Comparison of ENCODE assay signal across 9 cellular contexts in genomic region chr7:16419859-16420258, GRCh38. TPM values are rescaled to one million over a fixed set of nuclear protein-coding genes. Genes with fewer than 3 reads are reported as not detected.
A peak's percentile ranks its signal among the peaks of the same experiment; 100 is the strongest.
DNase-seq lines count a peak whose midpoint lies in the region; ATAC-seq and TF ChIP-seq lines count a peak whose summit lies in the region.
"Had no signal": no experiment of that assay in that cellular context is flagged by ENCODE, and none has a peak within 500 bp of the region (broad histone marks: within the 10 kb centered on the region; RNA-seq: fewer than 3 reads in every experiment).

No MANE protein-coding gene starts in this region.

- H3K4me1 ChIP-seq in HCT116 (ENCODE audit: control insufficient read depth in 1 of 2, insufficient read depth in 2 of 2, low read length in 2 of 2): peaks cover 11 to 23% of the 10 kb centered on the region in 2 experiments
- peaks cover 15% of the 10 kb centered on the region in 2 donors for H3K4me1 ChIP-seq in gastrocnemius medialis

- H3K36me3 Mint-ChIP-seq in T-cell: no peaks in the 10 kb centered on the region

- BruUV-seq in HCT116 (replicated peaks; lab: Mats Ljungman, UMichigan): TSS peak; percentile 69

- peak overlapping the region; percentile 25 to 90 for H3K27ac Mint-ChIP-seq in T-cell

- no peaks in the 10 kb centered on the region for H3K27me3 ChIP-seq in HCT116 (ENCODE audit: insufficient read depth, low read length)
- H3K27me3 ChIP-seq in gastrocnemius medialis: no peaks in the 10 kb centered on the region

- in situ Hi-C loops in gastrocnemius medialis (cut with MboI; ENCODE audit: low sequenced_read_pairs in 4 of 4): loop anchor here in 1 of 4 donors (25.0 kb wide), 1 partner anchor 492 kb away; no protein-coding TSS in a partner anchor

- H3K9me3 ChIP-seq in HCT116 (ENCODE audit: control insufficient read depth in 1 of 2, insufficient read depth in 1 of 2, low read depth in 1 of 2, low read length in 2 of 2): no peaks in the 10 kb centered on the region
- no peaks in the 10 kb centered on the region for H3K9me3 ChIP-seq in gastrocnemius medialis

- H3K36me3 ChIP-seq in HCT116 (ENCODE audit: control insufficient read depth in 1 of 2, insufficient read depth in 2 of 2, low read length in 2 of 2) (no peaks in the 10 kb centered on the region), gastrocnemius medialis (no peaks in the 10 kb centered on the region)

- H2AFZ ChIP-seq in HCT116 (ENCODE audit: low read depth, low read length, poor library complexity, severe bottlenecking): no peak overlapping the region

- no peak for DNase-seq in HCT116 (ENCODE audit: low read depth, low spot score)
- DNase-seq in T-cell: no peak
- no peak for DNase-seq in fibroblast of mammary gland (ENCODE audit: low read depth)
- no peak for DNase-seq in gastrocnemius medialis
- DNase-seq in GF-D8 (lab: John Stamatoyannopoulos, UW): no peak
- DNase-seq in GM10248 (ENCODE audit: extremely low spot score): no peak
- DNase-seq in HEK293T (ENCODE audit: extremely low spot score): no peak

- no peaks in the 10 kb centered on the region for H4K20me1 ChIP-seq in HCT116 (ENCODE audit: insufficient read depth)

- H3K9me3 Mint-ChIP-seq in T-cell: no peaks in the 10 kb centered on the region

- ATAC-seq in HCT116: no peak
- no peak for ATAC-seq in T-cell (replicated peaks in 1 of 4)
- no peak for ATAC-seq in gastrocnemius medialis
- no peak for ATAC-seq in GM18517 (IDR thresholded peaks at IDR 0.05; ENCODE audit: unreplicated experiment)

- H3K4me2 ChIP-seq in HCT116 (ENCODE audit: low read length): peak overlapping the region; percentile 69

- H3K9ac ChIP-seq in HCT116 (ENCODE audit: low read length): peak overlapping the region; percentile 64

- peaks cover 13 to 25% (median 16%) of the 10 kb centered on the region in 3 donors for H3K4me1 Mint-ChIP-seq in T-cell

- H3K9me2 ChIP-seq in HCT116 (ENCODE audit: insufficient read depth): no peaks in the 10 kb centered on the region

- H3K27ac ChIP-seq in HCT116 (ENCODE audit: low read depth, low read length): peak overlapping the region; percentile 90
- H3K27ac ChIP-seq in gastrocnemius medialis: peak overlapping the region; percentile 91 to 93 (median 92)

- TF ChIP-seq RAD21 in HCT116 (IDR thresholded peaks at IDR 0.05; ENCODE audit: low read depth): no peak

- CTCF ChIA-PET in HCT116 (lab: Charles Lee): interaction anchor here (1.4 kb wide), 1 partner anchor 12 kb away, joined by 3 read pairs; no protein-coding TSS in a partner anchor
- CTCF ChIA-PET in T-cell (lab: Charles Lee): interaction anchor here (1.0 to 2.9 kb wide), 7 partner anchors 12 to 145 kb away, joined by 3 to 18 read pairs (median 6); no protein-coding TSS in a partner anchor
- CTCF ChIA-PET in GM10248 (lab: Yijun Ruan, JAX): interaction anchor here (1.1 to 2.4 kb wide), 8 partner anchors 9 to 498 kb away, joined by 3 to 8 read pairs (median 4); no protein-coding TSS in a partner anchor
- CTCF ChIA-PET in HEK293T (lab: Yijun Ruan, JAX): interaction anchor here (1.2 to 1.3 kb wide), 2 partner anchors 14 to 145 kb away, joined by 3 read pairs; no protein-coding TSS in a partner anchor

- peaks cover 0 to 21% of the 10 kb centered on the region in 2 donors for H3K27me3 Mint-ChIP-seq in T-cell

- no peaks in the 10 kb centered on the region for H3K79me2 ChIP-seq in HCT116 (ENCODE audit: insufficient read depth, low read length)

- intact Hi-C loops in HCT116 (cut with micrococcal nuclease): no loop called here
- intact Hi-C loops in gastrocnemius medialis (cut with DNase I; ENCODE audit: low total_unique reads): no loop called here

- H3K4me3 Mint-ChIP-seq in T-cell: peak overlapping the region in 2 of 3 donors; percentile 77 to 88

- no peak for TF ChIP-seq CTCF in HCT116 (IDR thresholded peaks at IDR 0.05 in 2 of 3, conservative IDR thresholded peaks at IDR 0.05 in 1 of 3; ENCODE audit: borderline replicate concordance in 1 of 3, insufficient read depth in 1 of 3, low read depth in 2 of 3, low read length in 2 of 3)
- TF ChIP-seq CTCF in fibroblast of mammary gland (conservative IDR thresholded peaks at IDR 0.05; ENCODE audit: control insufficient read depth, insufficient read depth, low read depth, low read length): no peak
- TF ChIP-seq CTCF in gastrocnemius medialis (IDR thresholded peaks at IDR 0.05 in 4 of 5, conservative IDR thresholded peaks at IDR 0.05 in 1 of 5): no peak
- no peak for TF ChIP-seq CTCF in GM10248 (IDR thresholded peaks at IDR 0.05; ENCODE audit: control extremely low read depth, extremely low read depth, low read depth, missing control alignments)

- RAD21 ChIA-PET in HCT116 (lab: Charles Lee; ENCODE audit: low non-redundant PET in 1 of 2, low total read pairs in 2 of 2, uncharacterized antibody in 2 of 2, unreplicated experiment in 2 of 2): no interaction called here

- POLR2A ChIA-PET in HCT116 (lab: Charles Lee): interaction anchor here (0.6 to 1.3 kb wide), 2 partner anchors 15 to 145 kb away, joined by 3 to 7 read pairs; no protein-coding TSS in a partner anchor
- POLR2A ChIA-PET in T-cell (lab: Charles Lee): interaction anchor here (0.5 to 1.6 kb wide), 3 partner anchors 15 to 227 kb away, joined by 3 to 5 read pairs (median 3); partner anchors contain the start of gene BZW2 (in 1 of the 2)
- POLR2A ChIA-PET in GM10248 (lab: Yijun Ruan, JAX): no interaction called here
- POLR2A ChIA-PET in HEK293T (lab: Yijun Ruan, JAX): interaction anchor here (0.5 to 2.2 kb wide), 15 partner anchors 10 to 324 kb away, joined by 3 to 13 read pairs (median 3); partner anchors contain the start of gene SOSTDC1

- H3K4me3 ChIP-seq in HCT116 (replicated peaks in 1 of 2; ENCODE audit: low read depth in 1 of 2, low read length in 2 of 2) (peak overlapping the region; percentile 53 to 60), fibroblast of mammary gland (ENCODE audit: control insufficient read depth, low read depth, low read length) (peak overlapping the region; percentile 60), gastrocnemius medialis (peak overlapping the region in 1 of 4 donors; percentile 85)

- no peak for TF ChIP-seq POLR2A in HCT116 (IDR thresholded peaks at IDR 0.05; ENCODE audit: borderline replicate concordance, extremely low read depth, insufficient read depth, insufficient read length)
- no peak for TF ChIP-seq POLR2A in gastrocnemius medialis (IDR thresholded peaks at IDR 0.05)

TF ChIP-seq in HCT116, 20 proteins besides CTCF, POLR2A, EP300 and RAD21:
- TF ChIP-seq TCF7L2 (IDR thresholded peaks at IDR 0.05; ENCODE audit: borderline replicate concordance, extremely low read depth, insufficient read depth, insufficient read length) (no peak), SIN3A (IDR thresholded peaks at IDR 0.05; ENCODE audit: low read depth) (no peak), EGR1 (IDR thresholded peaks at IDR 0.05; ENCODE audit: low read depth) (no peak), MAX (IDR thresholded peaks at IDR 0.05) (no peak), SRF (IDR thresholded peaks at IDR 0.05; ENCODE audit: low read depth) (no peak), EZH2 (IDR thresholded peaks at IDR 0.05) (no peak), FOSL1 (IDR thresholded peaks at IDR 0.05; ENCODE audit: low read depth) (no peak), POLR2AphosphoS5 (IDR thresholded peaks at IDR 0.05; ENCODE audit: low read depth, low read length) (no peak), ZFX (IDR thresholded peaks at IDR 0.05) (no peak), JUND (IDR thresholded peaks at IDR 0.05) (no peak), EZH2phosphoT487 (IDR thresholded peaks at IDR 0.05; ENCODE audit: borderline replicate concordance) (no peak), CEBPB (IDR thresholded peaks at IDR 0.05; ENCODE audit: low read depth) (no peak), ZNF274 (IDR thresholded peaks at IDR 0.05; ENCODE audit: low read depth, low read length) (no peak)

TF ChIP-seq in HEK293T, 16 proteins besides CTCF, POLR2A, EP300 and RAD21:
- no peak for TF ChIP-seq HDGF (IDR thresholded peaks at IDR 0.05; ENCODE audit: borderline replicate concordance)
- TF ChIP-seq FOXK2 (IDR thresholded peaks at IDR 0.05): no peak
- TF ChIP-seq BHLHE40 (IDR thresholded peaks at IDR 0.05; ENCODE audit: borderline replicate concordance): no peak
- TF ChIP-seq ZNF384 (IDR thresholded peaks at IDR 0.05): no peak
- no peak for TF ChIP-seq TARDBP (IDR thresholded peaks at IDR 0.05)
- TF ChIP-seq ARNT (IDR thresholded peaks at IDR 0.05): no peak
- TF ChIP-seq LEF1 (IDR thresholded peaks at IDR 0.05; ENCODE audit: borderline replicate concordance): no peak
- no peak for TF ChIP-seq SP1 (IDR thresholded peaks at IDR 0.05)
- no peak for TF ChIP-seq L3MBTL2 (conservative IDR thresholded peaks at IDR 0.05)
- no peak for TF ChIP-seq NFRKB (IDR thresholded peaks at IDR 0.05)
- no peak for TF ChIP-seq ELF4 (IDR thresholded peaks at IDR 0.05)
- no peak for TF ChIP-seq FOXM1 (IDR thresholded peaks at IDR 0.05; ENCODE audit: borderline replicate concordance)
- no peak for TF ChIP-seq PKNOX1 (IDR thresholded peaks at IDR 0.05)
- no peak for TF ChIP-seq SUZ12 (IDR thresholded peaks at IDR 0.05)
- no peak for TF ChIP-seq CTBP1 (IDR thresholded peaks at IDR 0.05; ENCODE audit: borderline replicate concordance)

RNA-seq across cellular contexts. Expression of gene CRPPA, which starts 1.5 kb away (rescaled TPM):
- total RNA-seq in HCT116 (2021; ENCODE audit: unreplicated experiment): 1.6 TPM
- polyA plus RNA-seq in HCT116 (2012): 0.07 and 0.12 TPM in 2 replicates
- 1 to 10 TPM in 4 of 5 donors, under 1 TPM in 1; 0.49 to 2.2 (median 1.0) TPM for total RNA-seq in T-cell
- total RNA-seq in gastrocnemius medialis: 1 to 10 TPM; 1.2 to 4.9 (median 2.4) TPM

RNA-seq across cellular contexts. Expression of gene SOSTDC1, which starts 45.7 kb away (rescaled TPM):
- 0.20 TPM for total RNA-seq in HCT116 (2021; ENCODE audit: unreplicated experiment)
- polyA plus RNA-seq in HCT116 (2012): 0.02 and 0.05 TPM in 2 replicates
- total RNA-seq in T-cell: not detected
- not detected for total RNA-seq in gastrocnemius medialis
- total RNA-seq: dermis microvascular lymphatic vessel endothelial cell had no signal
